8 cellular contexts compared by ENCODE assay signal in the genomic region with DNA sequence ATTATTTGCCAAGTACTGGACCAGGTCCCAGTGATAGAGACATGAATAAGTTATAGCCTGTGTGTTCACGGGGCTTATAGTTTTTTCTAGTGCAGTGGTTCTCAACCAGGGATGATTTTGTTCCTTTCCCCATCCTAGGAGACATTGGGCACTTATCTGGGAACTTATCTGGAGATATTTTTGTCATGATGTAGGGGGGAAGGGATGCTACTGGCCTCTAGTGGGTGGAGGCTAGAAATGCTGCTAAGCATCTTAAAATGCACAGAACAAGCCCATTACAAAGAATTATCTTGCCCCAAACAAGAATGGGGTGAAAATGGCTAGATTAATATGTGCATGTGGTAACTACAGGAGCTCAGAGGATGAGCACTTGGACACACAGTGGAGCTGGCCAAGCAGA.
A peak's percentile ranks its signal among the peaks of the same experiment; 100 is the strongest.
DNase-seq lines count a peak whose midpoint lies in the region; ATAC-seq and TF ChIP-seq lines count a peak whose summit lies in the region.
"Had no signal": no experiment of that assay in that cellular context is flagged by ENCODE, and none has a peak within 500 bp of the region (broad histone marks: within the 10 kb centered on the region; RNA-seq: fewer than 3 reads in every experiment).

No MANE protein-coding gene starts in this region.

- H3K27ac ChIP-seq in neural cell (ENCODE audit: low read length): no peak overlapping the region
- H3K27ac ChIP-seq: epithelial cell of prostate had no signal

- H3K27me3 Mint-ChIP-seq in WTC11 (ENCODE audit: low read depth): no peaks in the 10 kb centered on the region

- H4K20me1 ChIP-seq in neural cell (ENCODE audit: insufficient read depth): peaks cover 7% of the 10 kb centered on the region

- no peaks in the 10 kb centered on the region for H3F3A ChIP-seq in neural cell (ENCODE audit: insufficient read depth, low read length, poor library complexity, severe bottlenecking)

- H3K9me2 ChIP-seq in neural cell (ENCODE audit: insufficient read depth, low read length): no peaks in the 10 kb centered on the region

- ATAC-seq in HG02759 (IDR thresholded peaks at IDR 0.05; ENCODE audit: unreplicated experiment) (peak; percentile 55), WTC11 (peak; percentile 70), GM21737 (IDR thresholded peaks at IDR 0.05; ENCODE audit: unreplicated experiment) (no peak)

- no peaks in the 10 kb centered on the region for H3K9me3 Mint-ChIP-seq in WTC11

- H3K4me2 ChIP-seq in neural cell (ENCODE audit: low read length): no peak overlapping the region

- POLR2A ChIA-PET in WTC11 (lab: Charles Lee): no interaction called here

- H3K36me3 ChIP-seq in neural cell (ENCODE audit: insufficient read depth, low read length): peaks cover 6% of the 10 kb centered on the region

- H3K4me3 Mint-ChIP-seq in WTC11: no peak overlapping the region

- CTCF ChIA-PET in WTC11 (lab: Charles Lee): interaction anchor here (1.1 to 2.7 kb wide), 5 partner anchors 10 to 156 kb away, joined by 3 to 8 read pairs (median 4); no protein-coding TSS in a partner anchor

- no peaks in the 10 kb centered on the region for H3K9me3 ChIP-seq in neural cell (ENCODE audit: low read length)

- no peak overlapping the region for H3K27ac Mint-ChIP-seq in WTC11

- H3K9ac ChIP-seq in neural cell (ENCODE audit: low read length): no peak overlapping the region

- peaks cover 9% of the 10 kb centered on the region for H3K79me2 ChIP-seq in neural cell (replicated peaks; ENCODE audit: insufficient read depth, low read length)

- H3K4me3 ChIP-seq in neural cell (ENCODE audit: low read length): no peak overlapping the region

- TF ChIP-seq CTCF in GM12874 (IDR thresholded peaks at IDR 0.05; ENCODE audit: insufficient read depth, low read depth, low read length) (peak; percentile 68), WTC11 (IDR thresholded peaks at IDR 0.05) (no peak), neural cell (IDR thresholded peaks at IDR 0.05; ENCODE audit: poor library complexity, severe bottlenecking) (peak; percentile 39)

- H2AFZ ChIP-seq in neural cell (ENCODE audit: low read depth, low read length): no peak overlapping the region

- no peaks in the 10 kb centered on the region for H3K4me1 Mint-ChIP-seq in WTC11

- H3K36me3 Mint-ChIP-seq in WTC11: no peaks in the 10 kb centered on the region

- H3K27me3 ChIP-seq in neural cell (ENCODE audit: insufficient read depth, low read depth, low read length): no peaks in the 10 kb centered on the region

- no peak for DNase-seq in WTC11 (ENCODE audit: low spot score)
- DNase-seq in activated effector memory CD4-positive, alpha-beta T cell treated with Interleukin-2 at 50 U/mL for 16 hours: no peak
- no peak for DNase-seq in activated CD4-positive, alpha-beta T cell treated with anti-CD3 and anti-CD28 coated beads for 48 hours

- TF ChIP-seq EP300 in neural cell (conservative IDR thresholded peaks at IDR 0.05; ENCODE audit: poor library complexity, severe bottlenecking): no peak

- TF ChIP-seq RAD21 in neural cell (conservative IDR thresholded peaks at IDR 0.05): peak; percentile 40

TF ChIP-seq in WTC11, 78 proteins besides CTCF, POLR2A, EP300 and RAD21:
- TF ChIP-seq GRHL2 (CRISPR knock-in tag; IDR thresholded peaks at IDR 0.05; ENCODE audit: insufficient replicate concordance, severe bottlenecking) (no peak), ZNF317 (CRISPR knock-in tag; IDR thresholded peaks at IDR 0.05; ENCODE audit: borderline replicate concordance, low read depth) (no peak), TCF7 (CRISPR knock-in tag; IDR thresholded peaks at IDR 0.05; ENCODE audit: low read depth) (no peak), ATF2 (CRISPR knock-in tag; IDR thresholded peaks at IDR 0.05; ENCODE audit: borderline replicate concordance, low read depth) (no peak)
- TF ChIP-seq, protein P1, sequence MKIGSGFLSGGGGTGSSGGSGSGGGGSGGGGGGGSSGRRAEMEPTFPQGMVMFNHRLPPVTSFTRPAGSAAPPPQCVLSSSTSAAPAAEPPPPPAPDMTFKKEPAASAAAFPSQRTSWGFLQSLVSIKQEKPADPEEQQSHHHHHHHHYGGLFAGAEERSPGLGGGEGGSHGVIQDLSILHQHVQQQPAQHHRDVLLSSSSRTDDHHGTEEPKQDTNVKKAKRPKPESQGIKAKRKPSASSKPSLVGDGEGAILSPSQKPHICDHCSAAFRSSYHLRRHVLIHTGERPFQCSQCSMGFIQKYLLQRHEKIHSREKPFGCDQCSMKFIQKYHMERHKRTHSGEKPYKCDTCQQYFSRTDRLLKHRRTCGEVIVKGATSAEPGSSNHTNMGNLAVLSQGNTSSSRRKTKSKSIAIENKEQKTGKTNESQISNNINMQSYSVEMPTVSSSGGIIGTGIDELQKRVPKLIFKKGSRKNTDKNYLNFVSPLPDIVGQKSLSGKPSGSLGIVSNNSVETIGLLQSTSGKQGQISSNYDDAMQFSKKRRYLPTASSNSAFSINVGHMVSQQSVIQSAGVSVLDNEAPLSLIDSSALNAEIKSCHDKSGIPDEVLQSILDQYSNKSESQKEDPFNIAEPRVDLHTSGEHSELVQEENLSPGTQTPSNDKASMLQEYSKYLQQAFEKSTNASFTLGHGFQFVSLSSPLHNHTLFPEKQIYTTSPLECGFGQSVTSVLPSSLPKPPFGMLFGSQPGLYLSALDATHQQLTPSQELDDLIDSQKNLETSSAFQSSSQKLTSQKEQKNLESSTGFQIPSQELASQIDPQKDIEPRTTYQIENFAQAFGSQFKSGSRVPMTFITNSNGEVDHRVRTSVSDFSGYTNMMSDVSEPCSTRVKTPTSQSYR (CRISPR knock-in tag; IDR thresholded peaks at IDR 0.05): no peak

TF ChIP-seq in neural cell, 6 proteins besides CTCF, POLR2A, EP300 and RAD21:
- TF ChIP-seq, protein P2, sequence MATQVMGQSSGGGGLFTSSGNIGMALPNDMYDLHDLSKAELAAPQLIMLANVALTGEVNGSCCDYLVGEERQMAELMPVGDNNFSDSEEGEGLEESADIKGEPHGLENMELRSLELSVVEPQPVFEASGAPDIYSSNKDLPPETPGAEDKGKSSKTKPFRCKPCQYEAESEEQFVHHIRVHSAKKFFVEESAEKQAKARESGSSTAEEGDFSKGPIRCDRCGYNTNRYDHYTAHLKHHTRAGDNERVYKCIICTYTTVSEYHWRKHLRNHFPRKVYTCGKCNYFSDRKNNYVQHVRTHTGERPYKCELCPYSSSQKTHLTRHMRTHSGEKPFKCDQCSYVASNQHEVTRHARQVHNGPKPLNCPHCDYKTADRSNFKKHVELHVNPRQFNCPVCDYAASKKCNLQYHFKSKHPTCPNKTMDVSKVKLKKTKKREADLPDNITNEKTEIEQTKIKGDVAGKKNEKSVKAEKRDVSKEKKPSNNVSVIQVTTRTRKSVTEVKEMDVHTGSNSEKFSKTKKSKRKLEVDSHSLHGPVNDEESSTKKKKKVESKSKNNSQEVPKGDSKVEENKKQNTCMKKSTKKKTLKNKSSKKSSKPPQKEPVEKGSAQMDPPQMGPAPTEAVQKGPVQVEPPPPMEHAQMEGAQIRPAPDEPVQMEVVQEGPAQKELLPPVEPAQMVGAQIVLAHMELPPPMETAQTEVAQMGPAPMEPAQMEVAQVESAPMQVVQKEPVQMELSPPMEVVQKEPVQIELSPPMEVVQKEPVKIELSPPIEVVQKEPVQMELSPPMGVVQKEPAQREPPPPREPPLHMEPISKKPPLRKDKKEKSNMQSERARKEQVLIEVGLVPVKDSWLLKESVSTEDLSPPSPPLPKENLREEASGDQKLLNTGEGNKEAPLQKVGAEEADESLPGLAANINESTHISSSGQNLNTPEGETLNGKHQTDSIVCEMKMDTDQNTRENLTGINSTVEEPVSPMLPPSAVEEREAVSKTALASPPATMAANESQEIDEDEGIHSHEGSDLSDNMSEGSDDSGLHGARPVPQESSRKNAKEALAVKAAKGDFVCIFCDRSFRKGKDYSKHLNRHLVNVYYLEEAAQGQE (IDR thresholded peaks at IDR 0.05; ENCODE audit: borderline replicate concordance): no peak
- no peak for TF ChIP-seq TAF1 (IDR thresholded peaks at IDR 0.05; ENCODE audit: low read depth)
- no peak for TF ChIP-seq SMC3 (conservative IDR thresholded peaks at IDR 0.05; ENCODE audit: poor library complexity)
- no peak for TF ChIP-seq POLR2AphosphoS5 (IDR thresholded peaks at IDR 0.05)
- TF ChIP-seq MXI1 (conservative IDR thresholded peaks at IDR 0.05; ENCODE audit: poor library complexity, severe bottlenecking): no peak
- TF ChIP-seq EZH2 (IDR thresholded peaks at IDR 0.05; ENCODE audit: borderline replicate concordance, insufficient read depth, low read length, poor library complexity, severe bottlenecking): no peak
